30 cellular contexts compared by ENCODE assay signal in genomic region chr1:2042830-2043773, GRCh38. TPM values are rescaled to one million over a fixed set of nuclear protein-coding genes. Genes with fewer than 3 reads are reported as not detected.
DNase-seq lines count a peak whose midpoint lies in the region; ATAC-seq, FAIRE-seq and TF ChIP-seq lines count a peak whose summit lies in the region.
"Had no signal": no experiment of that assay in that cellular context is flagged by ENCODE, and none has a peak within 500 bp of the region (broad histone marks: within the 10 kb centered on the region; RNA-seq: fewer than 3 reads in every experiment).

No MANE protein-coding gene starts in this region.

- no peak for ATAC-seq in SK-N-SH treated with all-trans-retinoic acid at 6 μM for 48 hours
- ATAC-seq in Panc1 = peak; percentile 19; the same call in 1 of the 2 replicates
- ATAC-seq: activated T-helper 17 cell treated with anti-CD3 and anti-CD28 coated beads, Interleukin-2, amount 50 U/mL, for 72 hours; left lobe of liver; naive thymus-derived CD4-positive, alpha-beta T cell; T-helper 17 cell had no signal

- no peak for TF ChIP-seq CTCF in SK-N-SH (IDR thresholded peaks at IDR 0.05)
- no peak for TF ChIP-seq CTCF in Panc1 (IDR thresholded peaks at IDR 0.05)
- TF ChIP-seq CTCF in dorsolateral prefrontal cortex (IDR thresholded peaks at IDR 0.05 in 54 of 56, conservative IDR thresholded peaks at IDR 0.05 in 2 of 56; ENCODE audit: low read depth in 1 of 56, partially characterized antibody in 56 of 56) = peak in 3 of 56 donors; percentile 8 to 18 (median 9)

- no peak overlapping the region for H3K9ac ChIP-seq in SK-N-SH

- no peaks in the 10 kb centered on the region for H4K20me1 ChIP-seq in SK-N-SH (ENCODE audit: insufficient read depth)

- H3F3A ChIP-seq in SK-N-SH (replicated peaks; ENCODE audit: insufficient read depth) = no peaks in the 10 kb centered on the region

- no peaks in the 10 kb centered on the region for H3K79me2 ChIP-seq in SK-N-SH (ENCODE audit: insufficient read depth)

- DNase-seq in SK-N-SH (peak; percentile 60), Panc1 (ENCODE audit: low read depth, low spot score) (no peak), dorsolateral prefrontal cortex (peak in 5 of 10 donors; percentile 29 to 65 (median 52)), small intestine (peak; percentile 68), Kasumi-1 (lab: John Stamatoyannopoulos, UW) (no peak), germinal center (ENCODE audit: low spot score) (no peak), OCI-M2 (lab: John Stamatoyannopoulos, UW; ENCODE audit: unreplicated experiment) (no peak)
- DNase-seq: activated CD4-positive, alpha-beta T cell treated with anti-CD3 and anti-CD28 coated beads, Interleukin-2, amount 50 U/mL, for 1 hour; activated CD8-positive, alpha-beta memory T cell treated with anti-CD3 and anti-CD28 coated beads, Interleukin-2, amount 50 U/mL, for 4 hours; activated naive CD8-positive, alpha-beta T cell treated with anti-CD3 and anti-CD28 coated beads for 36 hours; heart right ventricle; KBM-7; naive thymus-derived CD4-positive, alpha-beta T cell; NCI-H1436 treated with DMSO at 0.1 percent for 48 hours; NCI-H2227 treated with DMSO at 0.1 percent for 48 hours; NCI-H82; OCI-M1; T-helper 17 cell had no signal

- intact Hi-C loops in Panc1 (cut with micrococcal nuclease; ENCODE audit: unreplicated experiment) (no loop called here), dorsolateral prefrontal cortex (cut with DNase I) (no loop called here)

- H3K27me3 ChIP-seq in SK-N-SH (ENCODE audit: insufficient read depth) (no peaks in the 10 kb centered on the region), Panc1 (ENCODE audit: control insufficient read depth, insufficient read depth, low read length) (no peaks in the 10 kb centered on the region), dorsolateral prefrontal cortex (peaks cover 0 to 11% (median 4%) of the 10 kb centered on the region in 45 donors), small intestine (ENCODE audit: control insufficient read depth in 2 of 2, insufficient read depth in 2 of 2, low read length in 2 of 2) (peaks cover 0 to 2% of the 10 kb centered on the region in 2 donors)

- in situ Hi-C loops in Panc1 (cut with HindIII; ENCODE audit: low pct_unique_long_range_greater_than_20kb, low sequenced_read_pairs) = no loop called here

- no peaks in the 10 kb centered on the region for H3K9me3 ChIP-seq in SK-N-SH
- H3K9me3 ChIP-seq in Panc1 (ENCODE audit: control insufficient read depth, insufficient read depth, low read depth, low read length) = no peaks in the 10 kb centered on the region
- H3K9me3 ChIP-seq in small intestine (ENCODE audit: control insufficient read depth, low read depth) = no peaks in the 10 kb centered on the region
- H3K9me3 ChIP-seq: right atrium auricular region, SJSA1, upper lobe of left lung had no signal

- no peak for FAIRE-seq in small intestine (lab: Jason Lieb, UNC)
- FAIRE-seq: D721Med, H54 had no signal

- TF ChIP-seq EP300 in SK-N-SH (IDR thresholded peaks at IDR 0.05; ENCODE audit: borderline replicate concordance in 1 of 2, low read depth in 1 of 2, low read length in 1 of 2) = no peak

- no peak overlapping the region for H3K4me2 ChIP-seq in SK-N-SH

- POLR2A ChIA-PET in SK-N-SH (lab: Yijun Ruan, JAX) = interaction anchor here (1.5 kb wide), 1 partner anchor 82 kb away, joined by 4 read pairs; no protein-coding TSS in a partner anchor
- POLR2A ChIA-PET in Panc1 (lab: Charles Lee) = no interaction called here

- no peak overlapping the region for H3K27ac ChIP-seq in SK-N-SH (ENCODE audit: low read depth in 2 of 2, low read length in 1 of 2)
- H3K27ac ChIP-seq in Panc1 (ENCODE audit: low read length) = no peak overlapping the region
- H3K27ac ChIP-seq in dorsolateral prefrontal cortex = peak overlapping the region in 52 of 59 donors; percentile 14 to 92 (median 70)
- no peak overlapping the region for H3K27ac ChIP-seq in small intestine (ENCODE audit: low read depth in 1 of 2, low read length in 1 of 2)
- H3K27ac ChIP-seq: C4-2B, heart right ventricle, right atrium auricular region, SJSA1, upper lobe of left lung had no signal

- CTCF ChIA-PET in SK-N-SH (lab: Yijun Ruan, JAX) (interaction anchor here (0.7 to 8.3 kb wide), 13 partner anchors 11 to 134 kb away, joined by 3 to 268 read pairs (median 34); partner anchors contain the start of genes CALML6 and GABRD), Panc1 (lab: Charles Lee) (interaction anchor here (0.8 to 1.0 kb wide), 2 partner anchors 19 to 22 kb away, joined by 3 to 7 read pairs; no protein-coding TSS in a partner anchor)

- TF ChIP-seq RAD21 in SK-N-SH (IDR thresholded peaks at IDR 0.05; ENCODE audit: low read length) = no peak

- H3K36me3 ChIP-seq in SK-N-SH (replicated peaks in 1 of 2; ENCODE audit: control insufficient read depth in 1 of 2, insufficient read depth in 2 of 2, low read length in 1 of 2) (no peaks in the 10 kb centered on the region), Panc1 (ENCODE audit: control insufficient read depth, insufficient read depth, low read length) (no peaks in the 10 kb centered on the region), small intestine (ENCODE audit: control insufficient read depth in 2 of 2, insufficient read depth in 2 of 2, low read length in 2 of 2) (no peaks in the 10 kb centered on the region)
- H3K36me3 ChIP-seq: heart right ventricle, right atrium auricular region, SJSA1, upper lobe of left lung had no signal

- no TSS peak for BruUV-seq in Panc1 (replicated peaks; lab: Mats Ljungman, UMichigan)

- no peaks in the 10 kb centered on the region for H3K9me2 ChIP-seq in SK-N-SH

- H3K4me1 ChIP-seq in SK-N-SH (ENCODE audit: control insufficient read depth in 1 of 2, insufficient read depth in 2 of 2, low read depth in 1 of 2, low read length in 1 of 2) (no peaks in the 10 kb centered on the region; a peak in 1 of 4 replicates), Panc1 (ENCODE audit: control insufficient read depth, insufficient read depth, low read length) (no peaks in the 10 kb centered on the region), small intestine (ENCODE audit: control insufficient read depth in 2 of 2, insufficient read depth in 1 of 2, low read depth in 1 of 2, low read length in 1 of 2) (peaks cover 3% of the 10 kb centered on the region in 2 donors)

- WGBS in SK-N-SH (ENCODE audit: low lambda C conversion rate) = 96% methylated on average over 15 of the region's 41 CpGs
- 25 to 65% (median 42%) methylated on average over 40 to 41 of the region's 41 CpGs for WGBS in small intestine, 3 donors

- H3K4me3 ChIP-seq in SK-N-SH (ENCODE audit: low read depth in 2 of 2, low read length in 1 of 2) (no peak overlapping the region), Panc1 (ENCODE audit: low read depth in 2 of 2, low read length in 2 of 2) (no peak overlapping the region), dorsolateral prefrontal cortex (peak overlapping the region in 2 of 59 donors; percentile 0 to 5), small intestine (ENCODE audit: low read depth in 1 of 2, low read length in 2 of 2) (no peak overlapping the region)
- H3K4me3 ChIP-seq: heart right ventricle, right atrium auricular region, SJSA1, upper lobe of left lung had no signal

- H2AFZ ChIP-seq in SK-N-SH (ENCODE audit: low read depth) = no peak overlapping the region

TF ChIP-seq in SK-N-SH, 30 proteins besides CTCF, POLR2A, EP300 and RAD21 (continues in another document):
- TF ChIP-seq GATA2 (CRISPR knock-in tag; IDR thresholded peaks at IDR 0.05) (no peak), FOSL2 (IDR thresholded peaks at IDR 0.05; ENCODE audit: borderline replicate concordance, low read depth) (no peak), EZH2phosphoT487 (IDR thresholded peaks at IDR 0.05; ENCODE audit: borderline replicate concordance, low read depth) (no peak), RCOR1 (IDR thresholded peaks at IDR 0.05; ENCODE audit: low read length) (no peak), NRF1 (IDR thresholded peaks at IDR 0.05; ENCODE audit: low read depth, low read length) (no peak)

TF ChIP-seq in SK-N-SH treated with all-trans-retinoic acid at 6 μM for 48 hours, 23 proteins besides CTCF, POLR2A, EP300 and RAD21:
- TF ChIP-seq ISL1 (CRISPR knock-in tag; IDR thresholded peaks at IDR 0.05) (no peak), ZFP3 (CRISPR knock-in tag; IDR thresholded peaks at IDR 0.05) (no peak), RARB (CRISPR knock-in tag; IDR thresholded peaks at IDR 0.05) (no peak)

RNA-seq across cellular contexts. Expression of gene PRKCZ, which starts 7.1 kb away (rescaled TPM):
- polyA plus RNA-seq in SK-N-SH (2012; rRNA removed) (20.1 and 24.2 TPM in 2 replicates), small intestine (100 to 1,000 TPM in 2 of 3 donors, 10 to 100 TPM in 1; 44.2 to 252 (median 206) TPM)
- 14.0 and 18.0 TPM in 2 replicates for polyA plus RNA-seq in SK-N-SH (2012; cell fraction: cytosol; rRNA removed)
- polyA plus RNA-seq in SK-N-SH (2012; cell fraction: nucleus; rRNA removed) = 35.2 and 59.1 TPM in 2 replicates
- total RNA-seq in Panc1 (2021; ENCODE audit: unreplicated experiment) (26.7 TPM), dorsolateral prefrontal cortex (100 to 1,000 TPM; 113 to 225 (median 176) TPM)
- 31.2 TPM for polyA plus RNA-seq in Panc1 (2012; ENCODE audit: insufficient read length)

RNA-seq across cellular contexts. Expression of gene GABRD, which starts 24.0 kb away (rescaled TPM):
- polyA plus RNA-seq in SK-N-SH (2012; rRNA removed) (0.07 and 0.10 TPM in 2 replicates), small intestine (under 1 TPM in 1 of 3 donors, not detected in 2; 0.55 TPM)
- 0.08 and 0.22 TPM in 2 replicates for polyA plus RNA-seq in SK-N-SH (2012; cell fraction: cytosol; rRNA removed)
- polyA plus RNA-seq in SK-N-SH (2012; cell fraction: nucleus; rRNA removed) = 0.11 and 0.12 TPM in 2 replicates
- total RNA-seq in Panc1 (2021; ENCODE audit: unreplicated experiment) (3.0 TPM), dorsolateral prefrontal cortex (100 to 1,000 TPM in 62 of 120 experiments, 10 to 100 TPM in 58; 24.7 to 182 (median 102) TPM)
- 9.7 TPM for polyA plus RNA-seq in Panc1 (2012; ENCODE audit: insufficient read length)
- total RNA-seq: A673; activated naive CD8-positive, alpha-beta T cell treated with anti-CD3 and anti-CD28 coated beads for 36 hours; activated T-helper 17 cell treated with anti-CD3 and anti-CD28 coated beads, Interleukin-2, amount 50 U/mL, for 72 hours; left lobe of liver; mesenteric fat pad; osteoblast; right atrium auricular region; SJSA1 had no signal

RNA-seq across cellular contexts. Expression of gene CFAP74, which starts 39.5 kb away (rescaled TPM):
- polyA plus RNA-seq in SK-N-SH (2012; rRNA removed) (not detected in 2 replicates), small intestine (under 1 TPM in 1 of 3 donors, not detected in 2; 0.06 TPM)
- 0.01 and 0.04 TPM in 2 replicates for polyA plus RNA-seq in SK-N-SH (2012; cell fraction: cytosol; rRNA removed)
- 0.04 and 0.29 TPM in 2 replicates for polyA plus RNA-seq in SK-N-SH (2012; cell fraction: nucleus; rRNA removed)
- total RNA-seq in Panc1 (2021; ENCODE audit: unreplicated experiment) (not detected), dorsolateral prefrontal cortex (10 to 100 TPM in 85 of 120 experiments, 1 to 10 TPM in 35; 3.1 to 23.8 (median 12.0) TPM)
- polyA plus RNA-seq in Panc1 (2012; ENCODE audit: insufficient read length) = 0.22 TPM
- total RNA-seq: A673; activated T-helper 17 cell treated with anti-CD3 and anti-CD28 coated beads, Interleukin-2, amount 50 U/mL, for 72 hours; heart right ventricle; mesenteric fat pad; naive thymus-derived CD4-positive, alpha-beta T cell; osteoblast; right atrium auricular region; SJSA1; T-helper 17 cell had no signal
- polyA plus RNA-seq: naive thymus-derived CD4-positive, alpha-beta T cell had no signal

Comparison
In these comparisons a context has a peak if more than half of its experiments do, and no peak if none do; other contexts are left out.
1. DNase-seq: peak in SK-N-SH (single experiment) and small intestine (single experiment); none in Panc1 (single experiment), Kasumi-1 (0 of 2), germinal center (single experiment) and OCI-M2 (single experiment).
2. H3K27ac ChIP-seq: peak in dorsolateral prefrontal cortex (52 of 59); none in SK-N-SH (0 of 2), Panc1 (single experiment) and small intestine (0 of 2).